In the genomic region with DNA sequence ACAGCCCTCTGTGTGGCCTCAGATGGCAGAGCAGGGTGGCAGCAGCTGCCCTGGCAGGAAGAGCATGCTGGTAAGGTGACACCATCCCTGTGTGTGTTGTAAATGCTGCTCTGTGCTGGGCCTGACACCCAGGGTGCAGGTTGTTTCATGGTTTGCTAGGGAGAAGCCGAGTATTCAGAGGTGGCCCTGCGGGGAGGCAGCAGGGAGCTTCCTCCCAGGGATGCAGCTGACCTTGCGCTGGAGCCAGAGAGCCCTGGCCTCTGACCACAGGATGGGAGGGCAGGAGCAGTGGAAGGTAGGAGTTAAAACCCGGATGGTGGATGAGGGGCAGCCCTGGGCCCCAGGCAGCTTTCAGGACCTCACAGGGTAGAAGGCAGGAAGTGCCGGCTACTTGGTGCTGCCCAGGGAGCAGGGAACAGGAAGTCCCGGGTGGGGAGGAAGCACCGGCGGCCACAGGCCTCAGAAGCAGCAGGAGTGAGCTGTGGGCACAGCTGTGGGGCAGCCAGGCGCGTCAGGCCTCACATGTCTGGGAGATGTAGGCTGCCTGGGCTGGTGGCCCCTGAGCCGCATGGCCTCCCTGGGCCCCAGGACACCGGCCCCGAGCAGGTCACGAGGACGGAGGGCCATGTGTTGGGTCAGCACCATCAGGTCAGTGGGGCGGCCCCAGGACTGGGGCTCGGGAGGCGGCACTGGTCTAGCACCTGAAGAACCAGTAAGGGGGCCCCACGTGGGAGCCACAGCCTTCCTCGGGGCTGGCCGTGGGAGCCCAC, we compare ENCODE assay signal across 8 cellular contexts. TPM values are rescaled to one million over a fixed set of nuclear protein-coding genes. Genes with fewer than 3 reads are reported as not detected.
DNase-seq lines count a peak whose midpoint lies in the region; ATAC-seq and TF ChIP-seq lines count a peak whose summit lies in the region.

No MANE protein-coding gene starts in this region.

- H3K36me3 ChIP-seq in Peyer's patch, result no peaks in the 10 kb centered on the region

- ATAC-seq in GM19035 (IDR thresholded peaks at IDR 0.05; ENCODE audit: unreplicated experiment), result peak; percentile 64
- ATAC-seq in HG03280 (IDR thresholded peaks at IDR 0.05; ENCODE audit: unreplicated experiment), result peak; percentile 53

- TF ChIP-seq POLR2A in Peyer's patch (IDR thresholded peaks at IDR 0.05), result no peak

- H3K27ac ChIP-seq in Peyer's patch, result peak overlapping the region; percentile 77 to 90 (median 88)

- TF ChIP-seq CTCF in Peyer's patch (IDR thresholded peaks at IDR 0.05), result no peak

- H3K27me3 ChIP-seq in Peyer's patch, result no peaks in the 10 kb centered on the region

- DNase-seq in Ammon's horn (ENCODE audit: low spot score) (peak; percentile 80), Peyer's patch (peak in 2 of 3 donors; percentile 93 to 95), activated gamma-delta T cell treated with Interleukin-2 at 50 U/mL for 16 hours (peak; percentile 60), head of caudate nucleus (peak in 37 of 42 donors; percentile 32 to 80 (median 55)), putamen (ENCODE audit: low spot score) (peak; percentile 27), NCI-H1105 treated with DMSO at 0.1 percent for 48 hours (lab: John Stamatoyannopoulos, UW) (no peak)

- peak overlapping the region; percentile 42 to 58 (median 54) for H3K4me3 ChIP-seq in Peyer's patch

- peaks cover 4 to 60% (median 35%) of the 10 kb centered on the region in 4 donors for H3K4me1 ChIP-seq in Peyer's patch

- intact Hi-C loops in head of caudate nucleus (cut with DNase I), result no loop called here

- H3K9me3 ChIP-seq in Peyer's patch, result no peaks in the 10 kb centered on the region

RNA-seq across cellular contexts. Expression of a gene that starts 19.1 kb away (rescaled TPM):
- total RNA-seq in Peyer's patch, result 100 to 1,000 TPM in 2 of 4 donors, 10 to 100 TPM in 2; 54.8 to 208 (median 102) TPM

RNA-seq across cellular contexts. Expression of a gene that starts 31.6 kb away (rescaled TPM):
- total RNA-seq in Peyer's patch, result 100 to 1,000 TPM; 290 to 470 (median 372) TPM

RNA-seq across cellular contexts. Expression of a gene that starts 55.9 kb away (rescaled TPM):
- 100 to 1,000 TPM; 135 to 255 (median 145) TPM for total RNA-seq in Peyer's patch
